In genomic region chr1:26730695-26731094, GRCh38 we compare ENCODE assay signal across 17 cellular contexts. TPM values are rescaled to one million over a fixed set of nuclear protein-coding genes. Genes with fewer than 3 reads are reported as not detected.
A peak's percentile ranks its signal among the peaks of the same experiment; 100 is the strongest.
DNase-seq lines count a peak whose midpoint lies in the region; FAIRE-seq and TF ChIP-seq lines count a peak whose summit lies in the region.
"Had no signal": no experiment of that assay in that cellular context is flagged by ENCODE, and none has a peak within 500 bp of the region (broad histone marks: within the 10 kb centered on the region; RNA-seq: fewer than 3 reads in every experiment).

No MANE protein-coding gene starts in this region.

- no peaks in the 10 kb centered on the region for H3K27me3 ChIP-seq in AG04450 (ENCODE audit: control insufficient read depth, insufficient read depth, low read length)
- no peaks in the 10 kb centered on the region for H3K27me3 ChIP-seq in astrocyte (ENCODE audit: insufficient read depth, low read length)
- H3K27me3 ChIP-seq: ascending aorta, gastroesophageal sphincter had no signal

- H3K9ac ChIP-seq in astrocyte (ENCODE audit: low read length): peak overlapping the region; percentile 10

- peaks cover 35% of the 10 kb centered on the region for H3K4me1 ChIP-seq in astrocyte (ENCODE audit: insufficient read depth, low read length)

- H3K36me3 Mint-ChIP-seq in astrocyte (ENCODE audit: low read depth, unreplicated experiment) (peaks cover 30% of the 10 kb centered on the region), mesothelial cell of epicardium (peaks cover 21% of the 10 kb centered on the region)

- CTCF ChIA-PET in AG04450 (lab: Charles Lee): interaction anchor here (3.7 kb wide), 1 partner anchor 129 kb away, joined by 20 read pairs; no protein-coding TSS in a partner anchor

- no peak for TF ChIP-seq CTCF in AG04450 (IDR thresholded peaks at IDR 0.05; ENCODE audit: low read depth, low read length)
- TF ChIP-seq CTCF in astrocyte (IDR thresholded peaks at IDR 0.05; ENCODE audit: insufficient read depth, low read depth, low read length): no peak
- TF ChIP-seq CTCF in mesothelial cell of epicardium (IDR thresholded peaks at IDR 0.05; ENCODE audit: unreplicated experiment): no peak

- H3K36me3 ChIP-seq in astrocyte (ENCODE audit: insufficient read depth, low read length): peaks cover 43% of the 10 kb centered on the region

- H3K4me3 Mint-ChIP-seq in astrocyte (ENCODE audit: unreplicated experiment): no peak overlapping the region
- no peak overlapping the region for H3K4me3 Mint-ChIP-seq in mesothelial cell of epicardium
- H3K4me3 Mint-ChIP-seq: type B pancreatic cell had no signal

- H3K27ac Mint-ChIP-seq in astrocyte (ENCODE audit: unreplicated experiment) (peak overlapping the region; percentile 88), mesothelial cell of epicardium (peak overlapping the region; percentile 25)

- peak overlapping the region; percentile 32 for H3K4me2 ChIP-seq in astrocyte (ENCODE audit: low read length)

- peaks cover 92% of the 10 kb centered on the region for H3K79me2 ChIP-seq in astrocyte (ENCODE audit: insufficient read depth, low read length)

- peaks cover 98% of the 10 kb centered on the region for H4K20me1 ChIP-seq in astrocyte (ENCODE audit: insufficient read depth, low read length)

- POLR2A ChIA-PET in AG04450 (lab: Yijun Ruan, JAX): interaction anchor here (1.1 to 1.4 kb wide), 3 partner anchors 29 to 41 kb away, joined by 3 to 6 read pairs (median 5); no protein-coding TSS in a partner anchor

- no peaks in the 10 kb centered on the region for H3K9me3 Mint-ChIP-seq in astrocyte (ENCODE audit: unreplicated experiment)
- no peaks in the 10 kb centered on the region for H3K9me3 Mint-ChIP-seq in mesothelial cell of epicardium
- H3K9me3 Mint-ChIP-seq: type B pancreatic cell had no signal

- no peak for FAIRE-seq in astrocyte (lab: Jason Lieb, UNC)
- FAIRE-seq: islet of Langerhans had no signal

- no peaks in the 10 kb centered on the region for H3K9me3 ChIP-seq in AG04450 (ENCODE audit: control insufficient read depth, insufficient read depth, low read length)
- H3K9me3 ChIP-seq in astrocyte (ENCODE audit: insufficient read depth, low read depth, low read length): no peaks in the 10 kb centered on the region
- H3K9me3 ChIP-seq: ascending aorta, gastroesophageal sphincter had no signal

- H3K27me3 Mint-ChIP-seq in astrocyte (ENCODE audit: low read depth, unreplicated experiment): no peaks in the 10 kb centered on the region
- no peaks in the 10 kb centered on the region for H3K27me3 Mint-ChIP-seq in mesothelial cell of epicardium (ENCODE audit: low read depth)
- H3K27me3 Mint-ChIP-seq: type B pancreatic cell had no signal

- H2AFZ ChIP-seq in astrocyte (ENCODE audit: low read depth, low read length): no peak overlapping the region

- H3K4me1 Mint-ChIP-seq in astrocyte (ENCODE audit: low read depth, unreplicated experiment) (peaks cover 64% of the 10 kb centered on the region), mesothelial cell of epicardium (peaks cover 30% of the 10 kb centered on the region)

- H3K4me3 ChIP-seq in AG04450 (ENCODE audit: low read depth, low read length) (no peak overlapping the region), astrocyte (ENCODE audit: insufficient read depth, low read depth, low read length) (no peak overlapping the region)
- H3K4me3 ChIP-seq: ascending aorta, gastroesophageal sphincter had no signal

- peak; percentile 74 for DNase-seq in AG04450 (ENCODE audit: low read depth, low spot score)
- DNase-seq in EH (ENCODE audit: low read depth): peak; percentile 42
- peak; percentile 55 for DNase-seq in astrocyte (ENCODE audit: low read depth)
- no peak for DNase-seq in mesothelial cell of epicardium (ENCODE audit: low spot score in 2 of 2, unreplicated experiment in 2 of 2)
- DNase-seq in MV-4-11 (lab: John Stamatoyannopoulos, UW): no peak
- no peak for DNase-seq in dermis blood vessel endothelial cell
- no peak for DNase-seq in UCSD-AML1 (lab: John Stamatoyannopoulos, UW; ENCODE audit: unreplicated experiment)
- DNase-seq in pons (ENCODE audit: low spot score): no peak
- DNase-seq: activated CD8-positive, alpha-beta memory T cell treated with anti-CD3 and anti-CD28 coated beads, Interleukin-2, amount 50 U/mL, for 48 hours; effector CD4-positive, alpha-beta T cell; NCI-H1105 treated with DMSO at 0.1 percent for 48 hours; NCI-H345; stimulated activated CD4-positive, alpha-beta T cell treated with anti-CD3 and anti-CD28 coated beads, Interleukin-2, amount 100 ng/mL, for 24 hours had no signal

- H3K27ac ChIP-seq in AG04450 (ENCODE audit: low read depth, low read length): peak overlapping the region; percentile 82
- peak overlapping the region; percentile 18 for H3K27ac ChIP-seq in astrocyte (ENCODE audit: low read depth, low read length)
- H3K27ac ChIP-seq: ascending aorta, gastroesophageal sphincter had no signal

RNA-seq across cellular contexts. Expression of gene ARID1A, which starts 34.9 kb away (rescaled TPM):
- polyA plus RNA-seq in AG04450 (2011; rRNA removed): 16.4 and 23.8 TPM in 2 replicates
- polyA minus RNA-seq in AG04450 (2011; rRNA and poly(A)+ RNA removed): 42.4 and 50.5 TPM in 2 replicates
- total RNA-seq in astrocyte (72.3 and 85.1 TPM in 2 replicates), mesothelial cell of epicardium (144 to 160 TPM (median 149 TPM) in 3 replicates), dermis blood vessel endothelial cell (14.5 and 28.3 TPM in 2 replicates)

RNA-seq across cellular contexts. Expression of gene PIGV, which starts 57.1 kb away (rescaled TPM):
- polyA plus RNA-seq in AG04450 (2011; rRNA removed): 16.1 and 17.8 TPM in 2 replicates
- polyA minus RNA-seq in AG04450 (2011; rRNA and poly(A)+ RNA removed): 22.2 and 26.5 TPM in 2 replicates
- 7.9 and 10.6 TPM in 2 replicates for total RNA-seq in astrocyte
- total RNA-seq in mesothelial cell of epicardium: 10.7 to 14.0 TPM (median 13.1 TPM) in 3 replicates
- 9.4 and 10.1 TPM in 2 replicates for total RNA-seq in dermis blood vessel endothelial cell

Comparison
In these comparisons a context has a peak if more than half of its experiments do, and no peak if none do; other contexts are left out.
1. DNase-seq: peak in AG04450 (single experiment), EH (single experiment) and astrocyte (single experiment); none in mesothelial cell of epicardium (0 of 2), MV-4-11 (single experiment), dermis blood vessel endothelial cell (single experiment), UCSD-AML1 (single experiment) and pons (single experiment).